Comparison of ENCODE assay signal across 1 cellular context in the genomic region with DNA sequence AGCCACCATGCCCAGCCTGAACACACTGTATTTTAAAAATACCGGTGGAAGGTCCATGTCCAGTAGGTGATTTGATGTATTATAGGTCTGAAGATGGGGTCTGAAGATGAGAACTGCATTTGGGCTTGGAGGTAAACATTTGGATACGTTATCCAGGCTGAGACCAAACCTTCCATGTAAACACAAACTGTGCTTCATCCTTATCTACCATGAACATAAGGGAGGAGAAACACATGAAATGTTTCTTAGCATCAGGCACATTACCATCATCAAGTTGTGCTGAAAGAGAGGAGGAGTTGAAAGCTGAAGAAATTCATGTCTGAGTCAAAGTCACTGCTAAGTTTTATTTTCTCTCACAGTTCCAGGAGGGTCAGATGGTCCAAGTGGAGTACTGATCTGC.
A peak's percentile ranks its signal among the peaks of the same experiment; 100 is the strongest.
TF ChIP-seq lines count a peak whose summit lies in the region.

No MANE protein-coding gene starts in this region.

TF ChIP-seq in GM23338, 12 proteins besides CTCF, POLR2A, EP300 and RAD21:
- TF ChIP-seq, protein P1, sequence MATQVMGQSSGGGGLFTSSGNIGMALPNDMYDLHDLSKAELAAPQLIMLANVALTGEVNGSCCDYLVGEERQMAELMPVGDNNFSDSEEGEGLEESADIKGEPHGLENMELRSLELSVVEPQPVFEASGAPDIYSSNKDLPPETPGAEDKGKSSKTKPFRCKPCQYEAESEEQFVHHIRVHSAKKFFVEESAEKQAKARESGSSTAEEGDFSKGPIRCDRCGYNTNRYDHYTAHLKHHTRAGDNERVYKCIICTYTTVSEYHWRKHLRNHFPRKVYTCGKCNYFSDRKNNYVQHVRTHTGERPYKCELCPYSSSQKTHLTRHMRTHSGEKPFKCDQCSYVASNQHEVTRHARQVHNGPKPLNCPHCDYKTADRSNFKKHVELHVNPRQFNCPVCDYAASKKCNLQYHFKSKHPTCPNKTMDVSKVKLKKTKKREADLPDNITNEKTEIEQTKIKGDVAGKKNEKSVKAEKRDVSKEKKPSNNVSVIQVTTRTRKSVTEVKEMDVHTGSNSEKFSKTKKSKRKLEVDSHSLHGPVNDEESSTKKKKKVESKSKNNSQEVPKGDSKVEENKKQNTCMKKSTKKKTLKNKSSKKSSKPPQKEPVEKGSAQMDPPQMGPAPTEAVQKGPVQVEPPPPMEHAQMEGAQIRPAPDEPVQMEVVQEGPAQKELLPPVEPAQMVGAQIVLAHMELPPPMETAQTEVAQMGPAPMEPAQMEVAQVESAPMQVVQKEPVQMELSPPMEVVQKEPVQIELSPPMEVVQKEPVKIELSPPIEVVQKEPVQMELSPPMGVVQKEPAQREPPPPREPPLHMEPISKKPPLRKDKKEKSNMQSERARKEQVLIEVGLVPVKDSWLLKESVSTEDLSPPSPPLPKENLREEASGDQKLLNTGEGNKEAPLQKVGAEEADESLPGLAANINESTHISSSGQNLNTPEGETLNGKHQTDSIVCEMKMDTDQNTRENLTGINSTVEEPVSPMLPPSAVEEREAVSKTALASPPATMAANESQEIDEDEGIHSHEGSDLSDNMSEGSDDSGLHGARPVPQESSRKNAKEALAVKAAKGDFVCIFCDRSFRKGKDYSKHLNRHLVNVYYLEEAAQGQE (IDR thresholded peaks at IDR 0.05; ENCODE audit: unreplicated experiment) = no peak
- TF ChIP-seq NANOG (IDR thresholded peaks at IDR 0.05; ENCODE audit: borderline replicate concordance) (no peak), EZH2 (IDR thresholded peaks at IDR 0.05; ENCODE audit: low read depth, unreplicated experiment) (no peak), JUNB (IDR thresholded peaks at IDR 0.05; ENCODE audit: unreplicated experiment) (no peak), EZH2phosphoT487 (IDR thresholded peaks at IDR 0.05; ENCODE audit: unreplicated experiment) (peak; percentile 29)
- TF ChIP-seq, protein P2, sequence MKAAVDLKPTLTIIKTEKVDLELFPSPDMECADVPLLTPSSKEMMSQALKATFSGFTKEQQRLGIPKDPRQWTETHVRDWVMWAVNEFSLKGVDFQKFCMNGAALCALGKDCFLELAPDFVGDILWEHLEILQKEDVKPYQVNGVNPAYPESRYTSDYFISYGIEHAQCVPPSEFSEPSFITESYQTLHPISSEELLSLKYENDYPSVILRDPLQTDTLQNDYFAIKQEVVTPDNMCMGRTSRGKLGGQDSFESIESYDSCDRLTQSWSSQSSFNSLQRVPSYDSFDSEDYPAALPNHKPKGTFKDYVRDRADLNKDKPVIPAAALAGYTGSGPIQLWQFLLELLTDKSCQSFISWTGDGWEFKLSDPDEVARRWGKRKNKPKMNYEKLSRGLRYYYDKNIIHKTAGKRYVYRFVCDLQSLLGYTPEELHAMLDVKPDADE (IDR thresholded peaks at IDR 0.05) = no peak
